In the genomic region with DNA sequence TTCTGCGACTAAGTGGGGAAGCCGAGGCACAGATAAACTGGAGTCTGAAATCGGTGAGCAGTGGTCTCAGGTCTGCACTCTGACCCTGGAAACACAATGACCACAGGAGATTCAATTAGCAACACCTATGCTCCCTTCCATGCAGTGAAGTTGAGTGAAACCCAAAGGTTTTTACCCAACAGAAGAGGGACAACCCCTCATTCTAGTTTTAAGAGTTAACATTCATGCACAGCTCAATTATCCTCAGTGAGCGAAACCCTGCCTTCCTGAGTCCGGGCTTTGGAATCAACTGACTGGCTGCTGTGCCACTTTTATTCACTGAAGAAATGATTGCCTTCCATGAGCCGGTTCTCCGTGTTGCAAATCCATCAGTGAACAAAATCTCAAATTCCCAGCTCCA, we compare ENCODE assay signal across 8 cellular contexts. TPM values are rescaled to one million over a fixed set of nuclear protein-coding genes. Genes with fewer than 3 reads are reported as not detected.
DNase-seq lines count a peak whose midpoint lies in the region; ATAC-seq and TF ChIP-seq lines count a peak whose summit lies in the region.
"Not testable (repeated sequence)": the region's sequence is repeated elsewhere in the genome, so short reads cannot be mapped to it uniquely, and the experiment has no call there.

No MANE protein-coding gene starts in this region.

- H3K27me3 ChIP-seq in BLaER1; HL-60 (ENCODE audit: insufficient read depth, poor library complexity, severe bottlenecking); endocrine pancreas (ENCODE audit: control insufficient read depth, insufficient read depth, low read length); iPS-20b (ENCODE audit: insufficient read depth, low read length); neural progenitor cell; subcutaneous abdominal adipose tissue (ENCODE audit: control insufficient read depth in 5 of 5, insufficient read depth in 4 of 5, low read length in 5 of 5): not testable (repeated sequence)

- H3K4me2 ChIP-seq in BLaER1 (peak overlapping the region; percentile 73), neural progenitor cell (peak overlapping the region; percentile 82)

- H4K20me1 ChIP-seq in BLaER1; neural progenitor cell (ENCODE audit: low read depth): not testable (repeated sequence)

- peak overlapping the region; percentile 93 for H3K27ac ChIP-seq in BLaER1
- peak overlapping the region; percentile 81 for H3K27ac ChIP-seq in HL-60 (replicated peaks)
- not testable (repeated sequence) for H3K27ac ChIP-seq in SK-N-MC; iPS-20b (ENCODE audit: low read length); neural progenitor cell
- peak overlapping the region; percentile 95 for H3K27ac ChIP-seq in subcutaneous abdominal adipose tissue (ENCODE audit: low read depth, low read length)

- H3K4me3 ChIP-seq in BLaER1, result peak overlapping the region; percentile 78
- H3K4me3 ChIP-seq in HL-60 (replicated peaks; ENCODE audit: insufficient read depth, low read length), result peak overlapping the region; percentile 76
- H3K4me3 ChIP-seq in SK-N-MC, result peak overlapping the region; percentile 90
- H3K4me3 ChIP-seq in endocrine pancreas (ENCODE audit: control insufficient read depth, insufficient read depth, low read length), result peak overlapping the region; percentile 76
- H3K4me3 ChIP-seq in iPS-20b (ENCODE audit: low read length), result peak overlapping the region; percentile 94
- H3K4me3 ChIP-seq in neural progenitor cell, result peak overlapping the region; percentile 71
- H3K4me3 ChIP-seq in subcutaneous abdominal adipose tissue (ENCODE audit: low read depth in 1 of 5, low read length in 5 of 5), result peak overlapping the region; percentile 70 to 84 (median 82)

- H3K27ac Mint-ChIP-seq in activated naive CD8-positive, alpha-beta T cell treated with anti-CD3 and anti-CD28 coated beads, Interleukin-2, amount 10 ng/mL, durations not matched to agents 7 days and 5 days, result peak overlapping the region; percentile 99
- H3K27ac Mint-ChIP-seq in neural progenitor cell, result not testable (repeated sequence)

- POLR2A ChIA-PET in activated naive CD8-positive, alpha-beta T cell treated with anti-CD3 and anti-CD28 coated beads, Interleukin-2, amount 10 ng/mL, durations not matched to agents 7 days and 5 days (lab: Charles Lee), result not testable (repeated sequence)

- H3K4me1 ChIP-seq in BLaER1 (peaks cover 43% of the 10 kb centered on the region), subcutaneous abdominal adipose tissue (ENCODE audit: control insufficient read depth in 5 of 5, insufficient read depth in 5 of 5, low read length in 5 of 5) (peaks cover 0 to 22% (median 10%) of the 10 kb centered on the region in 5 donors)
- not testable (repeated sequence) for H3K4me1 ChIP-seq in endocrine pancreas (ENCODE audit: control insufficient read depth, insufficient read depth, low read length); iPS-20b (ENCODE audit: insufficient read depth, low read length); neural progenitor cell

- H3K36me3 ChIP-seq in BLaER1; endocrine pancreas (ENCODE audit: control insufficient read depth, insufficient read depth, low read length); neural progenitor cell; subcutaneous abdominal adipose tissue (ENCODE audit: control insufficient read depth in 5 of 5, insufficient read depth in 5 of 5, low read length in 5 of 5): not testable (repeated sequence)
- H3K36me3 ChIP-seq in SK-N-MC (ENCODE audit: insufficient read depth, low read length), result peaks cover 18% of the 10 kb centered on the region
- peaks cover 21% of the 10 kb centered on the region; the same call in 1 of the 2 replicates for H3K36me3 ChIP-seq in iPS-20b (ENCODE audit: insufficient read depth, low read depth, low read length)

- peaks cover 45% of the 10 kb centered on the region for H3K79me2 ChIP-seq in neural progenitor cell (ENCODE audit: low read depth)

- peak overlapping the region; percentile 97 for H3K4me3 Mint-ChIP-seq in activated naive CD8-positive, alpha-beta T cell treated with anti-CD3 and anti-CD28 coated beads, Interleukin-2, amount 10 ng/mL, durations not matched to agents 7 days and 5 days
- peak overlapping the region; percentile 98 for H3K4me3 Mint-ChIP-seq in neural progenitor cell

- peaks cover 16% of the 10 kb centered on the region for H3K9me3 ChIP-seq in BLaER1
- not testable (repeated sequence) for H3K9me3 ChIP-seq in SK-N-MC (ENCODE audit: low read depth, low read length); endocrine pancreas (ENCODE audit: control insufficient read depth, low read length); iPS-20b (ENCODE audit: insufficient read depth, low read depth, low read length); neural progenitor cell (ENCODE audit: low read depth); subcutaneous abdominal adipose tissue (ENCODE audit: control insufficient read depth in 5 of 5, low read length in 5 of 5)

- H3K9me3 Mint-ChIP-seq in activated naive CD8-positive, alpha-beta T cell treated with anti-CD3 and anti-CD28 coated beads, Interleukin-2, amount 10 ng/mL, durations not matched to agents 7 days and 5 days; neural progenitor cell: not testable (repeated sequence)

- H3K27me3 Mint-ChIP-seq in activated naive CD8-positive, alpha-beta T cell treated with anti-CD3 and anti-CD28 coated beads, Interleukin-2, amount 10 ng/mL, durations not matched to agents 7 days and 5 days; neural progenitor cell (ENCODE audit: insufficient read depth, low read depth): not testable (repeated sequence)

- H3K4me1 Mint-ChIP-seq in activated naive CD8-positive, alpha-beta T cell treated with anti-CD3 and anti-CD28 coated beads, Interleukin-2, amount 10 ng/mL, durations not matched to agents 7 days and 5 days, result peaks cover 23% of the 10 kb centered on the region
- not testable (repeated sequence) for H3K4me1 Mint-ChIP-seq in neural progenitor cell

- peak overlapping the region; percentile 90 for H3K9ac ChIP-seq in BLaER1
- peak overlapping the region; percentile 97 for H3K9ac ChIP-seq in SK-N-MC (ENCODE audit: insufficient read length)
- peak overlapping the region; percentile 90 for H3K9ac ChIP-seq in endocrine pancreas (ENCODE audit: control insufficient read depth, insufficient read depth, low read length)
- peak overlapping the region; percentile 96; the same call in 1 of the 2 replicates for H3K9ac ChIP-seq in iPS-20b (ENCODE audit: low read depth, low read length)
- H3K9ac ChIP-seq in neural progenitor cell, result peak overlapping the region; percentile 45
- H3K9ac ChIP-seq in subcutaneous abdominal adipose tissue (ENCODE audit: low read length in 5 of 5), result peak overlapping the region in 1 of 5 donors; percentile 95

- DNase-seq in HL-60 (ENCODE audit: low read depth in 1 of 2, low spot score in 1 of 2); SK-N-MC (ENCODE audit: low read depth, low spot score); activated naive CD8-positive, alpha-beta T cell treated with anti-CD3 and anti-CD28 coated beads, Interleukin-2, amount 10 ng/mL, durations not matched to agents 7 days and 5 days; neural progenitor cell (ENCODE audit: low spot score): not testable (repeated sequence)

- H2AFZ ChIP-seq in neural progenitor cell (replicated peaks), result peak overlapping the region; percentile 65

- H3K36me3 Mint-ChIP-seq in activated naive CD8-positive, alpha-beta T cell treated with anti-CD3 and anti-CD28 coated beads, Interleukin-2, amount 10 ng/mL, durations not matched to agents 7 days and 5 days; neural progenitor cell: not testable (repeated sequence)

- TF ChIP-seq CTCF in HL-60 (IDR thresholded peaks at IDR 0.05; ENCODE audit: insufficient read depth, low read length); neural progenitor cell (IDR thresholded peaks at IDR 0.05): not testable (repeated sequence)

- not testable (repeated sequence) for H3F3A ChIP-seq in neural progenitor cell (ENCODE audit: low read depth)

- ATAC-seq in activated naive CD8-positive, alpha-beta T cell treated with anti-CD3 and anti-CD28 coated beads, Interleukin-2, amount 10 ng/mL, durations not matched to agents 7 days and 5 days (ENCODE audit: low read depth), result not testable (repeated sequence)

RNA-seq across cellular contexts. Expression of gene ZNF674, which starts 0.7 kb away (rescaled TPM):
- total RNA-seq in activated naive CD8-positive, alpha-beta T cell treated with anti-CD3 and anti-CD28 coated beads, Interleukin-2, amount 10 ng/mL, durations not matched to agents 7 days and 5 days, result 1 to 10 TPM; 4.7 to 5.4 TPM
- 3.6 and 3.9 TPM in 2 replicates for total RNA-seq in neural progenitor cell (ENCODE audit: low replicate concordance)

RNA-seq across cellular contexts. Expression of gene CHST7, which starts 29.0 kb away (rescaled TPM):
- 1 to 10 TPM; 5.7 to 6.7 TPM for total RNA-seq in activated naive CD8-positive, alpha-beta T cell treated with anti-CD3 and anti-CD28 coated beads, Interleukin-2, amount 10 ng/mL, durations not matched to agents 7 days and 5 days
- total RNA-seq in neural progenitor cell (ENCODE audit: low replicate concordance), result 5.6 and 10.4 TPM in 2 replicates
